ENCODE assay signal across 27 cellular contexts in genomic region chr3:146195605-146196004, GRCh38. TPM values are rescaled to one million over a fixed set of nuclear protein-coding genes. Genes with fewer than 3 reads are reported as not detected.
DNase-seq lines count a peak whose midpoint lies in the region; ATAC-seq and TF ChIP-seq lines count a peak whose summit lies in the region.
"Had no signal": no experiment of that assay in that cellular context is flagged by ENCODE, and none has a peak within 500 bp of the region (broad histone marks: within the 10 kb centered on the region; RNA-seq: fewer than 3 reads in every experiment).

No MANE protein-coding gene starts in this region.

- no peak for DNase-seq in Right ventricle myocardium superior
- DNase-seq in right atrium auricular region (ENCODE audit: low spot score): no peak
- DNase-seq in right cardiac atrium: no peak
- no peak for DNase-seq in OCI-M2 (lab: John Stamatoyannopoulos, UW; ENCODE audit: unreplicated experiment)
- no peak for DNase-seq in kidney glomerular epithelial cell (lab: John Stamatoyannopoulos, UW)
- no peak for DNase-seq in OCI-M1 (lab: John Stamatoyannopoulos, UW)
- DNase-seq: 8988T; ACHN; CD4-positive, alpha-beta T cell; DMS53; HFFc6; NCI-H1048; NCI-H1417; NCI-H1694; NCI-H2029 treated with DMSO at 0.1 percent for 48 hours; NCI-H2227 treated with DMSO at 0.1 percent for 48 hours; NCI-H526 treated with DMSO at 0.1 percent for 48 hours; SJCRH30 had no signal

- TF ChIP-seq CTCF in right atrium auricular region (IDR thresholded peaks at IDR 0.05): no peak
- no peak for TF ChIP-seq CTCF in gastroesophageal sphincter (IDR thresholded peaks at IDR 0.05)

- no peak for TF ChIP-seq EP300 in gastroesophageal sphincter (IDR thresholded peaks at IDR 0.05)

- H3K27me3 ChIP-seq in right atrium auricular region (no peaks in the 10 kb centered on the region), gastroesophageal sphincter (no peaks in the 10 kb centered on the region), right cardiac atrium (ENCODE audit: control insufficient read depth, insufficient read depth) (no peaks in the 10 kb centered on the region)
- H3K27me3 ChIP-seq: BLaER1, SJCRH30 had no signal

- H3K27ac ChIP-seq in right atrium auricular region: peak overlapping the region in 1 of 2 donors; percentile 37
- H3K27ac ChIP-seq in gastroesophageal sphincter: peak overlapping the region in 3 of 4 donors; percentile 5 to 45 (median 38)
- H3K27ac ChIP-seq in right cardiac atrium (ENCODE audit: low read length): no peak overlapping the region
- H3K27ac ChIP-seq: BLaER1, HL-60, KMS-11, SJCRH30 had no signal

- peak; percentile 83 for ATAC-seq in Right ventricle myocardium superior (ENCODE audit: poor library complexity)
- no peak for ATAC-seq in gastroesophageal sphincter
- peak; percentile 54 to 68 for ATAC-seq in right cardiac atrium
- ATAC-seq in GM18907 (IDR thresholded peaks at IDR 0.05; ENCODE audit: unreplicated experiment): no peak
- ATAC-seq: GM23338, Panc1 had no signal

- H3K9me3 ChIP-seq in right atrium auricular region (no peaks in the 10 kb centered on the region), gastroesophageal sphincter (no peaks in the 10 kb centered on the region), right cardiac atrium (ENCODE audit: control insufficient read depth, low read length) (no peaks in the 10 kb centered on the region)
- H3K9me3 ChIP-seq: BLaER1, HAP-1, SJCRH30 had no signal

- WGBS in gastroesophageal sphincter (ENCODE audit: low coverage in 1 of 2), 2 donors: 4% methylated on average over 4 of the region's 4 CpGs
- WGBS in right cardiac atrium: 19% methylated on average over 4 of the region's 4 CpGs

- no peak overlapping the region for H3K4me3 ChIP-seq in right atrium auricular region
- H3K4me3 ChIP-seq in gastroesophageal sphincter: no peak overlapping the region
- H3K4me3 ChIP-seq in right cardiac atrium (ENCODE audit: low read length): no peak overlapping the region
- H3K4me3 ChIP-seq: BLaER1, GM23338, HAP-1, SJCRH30 had no signal

- no peak for TF ChIP-seq POLR2A in gastroesophageal sphincter (IDR thresholded peaks at IDR 0.05)

- H3K4me1 ChIP-seq in right atrium auricular region (peaks cover 0 to 25% of the 10 kb centered on the region in 2 donors), gastroesophageal sphincter (peaks cover 6 to 24% (median 7%) of the 10 kb centered on the region in 3 donors), right cardiac atrium (ENCODE audit: control insufficient read depth, insufficient read depth, low read length) (peaks cover 1% of the 10 kb centered on the region)
- H3K4me1 ChIP-seq: BLaER1, HAP-1, SJCRH30 had no signal

- H3K36me3 ChIP-seq in right atrium auricular region (peaks cover 14% of the 10 kb centered on the region), gastroesophageal sphincter (peaks cover 0 to 37% of the 10 kb centered on the region in 2 donors)
- H3K36me3 ChIP-seq: BLaER1, HAP-1, SJCRH30 had no signal

- intact Hi-C loops in Right ventricle myocardium superior (cut with DNase I): no loop called here
- intact Hi-C loops in right cardiac atrium (cut with DNase I): no loop called here

RNA-seq across cellular contexts. Expression of gene PLOD2, which starts 34.6 kb away (rescaled TPM):
- total RNA-seq in Right ventricle myocardium superior: 16.9 TPM
- total RNA-seq in right atrium auricular region: 10 to 100 TPM; 18.2 to 30.5 TPM
- 100 to 1,000 TPM in 2 of 4 donors, 10 to 100 TPM in 2; 55.1 to 100 (median 89.2) TPM for total RNA-seq in gastroesophageal sphincter
- total RNA-seq in right cardiac atrium: 10 to 100 TPM; 26.8 to 30.8 (median 30.5) TPM
- polyA plus RNA-seq in right cardiac atrium: 20.3 TPM
- total RNA-seq: CD4-positive, alpha-beta T cell had no signal
- polyA plus RNA-seq: IgD-negative memory B cell had no signal

RNA-seq across cellular contexts. Expression of gene PLSCR4, which starts 55.3 kb away (rescaled TPM):
- 16.2 TPM for total RNA-seq in Right ventricle myocardium superior
- total RNA-seq in right atrium auricular region: 10 to 100 TPM; 22.9 to 31.5 TPM
- 10 to 100 TPM; 42.0 to 83.3 (median 61.5) TPM for total RNA-seq in gastroesophageal sphincter
- 10 to 100 TPM; 25.4 to 35.6 (median 29.2) TPM for total RNA-seq in right cardiac atrium
- polyA plus RNA-seq in right cardiac atrium: 16.7 TPM
- total RNA-seq: CD4-positive, alpha-beta T cell had no signal
- polyA plus RNA-seq: IgD-negative memory B cell had no signal

Comparison
In these comparisons a context has a peak if more than half of its experiments do, and no peak if none do; other contexts are left out.
1. ATAC-seq: peak in Right ventricle myocardium superior (single experiment) and right cardiac atrium (2 of 2); none in gastroesophageal sphincter (single experiment) and GM18907 (single experiment).